In genomic region chr9:31142456-31142855, GRCh38 we compare ENCODE assay signal across 18 cellular contexts.
DNase-seq lines count a peak whose midpoint lies in the region; TF ChIP-seq lines count a peak whose summit lies in the region.
"Had no signal": no experiment of that assay in that cellular context is flagged by ENCODE, and none has a peak within 500 bp of the region (broad histone marks: within the 10 kb centered on the region; RNA-seq: fewer than 3 reads in every experiment).

No MANE protein-coding gene starts in this region.

- H3K4ac ChIP-seq in mesenchymal stem cell (ENCODE audit: low read depth in 1 of 2, low read length in 2 of 2): no peak overlapping the region

- no peaks in the 10 kb centered on the region for H3K27me3 Mint-ChIP-seq in activated CD4-positive, alpha-beta memory T cell treated with anti-CD3 and anti-CD28 coated beads, Interleukin-2, amount 10 ng/mL, durations not matched to agents 7 days and 5 days
- H3K27me3 Mint-ChIP-seq in neural progenitor cell (ENCODE audit: insufficient read depth, low read depth): no peaks in the 10 kb centered on the region
- H3K27me3 Mint-ChIP-seq: B cell; CD4-positive, CD25-positive, alpha-beta regulatory T cell had no signal

- H3K4me3 ChIP-seq in adipocyte (ENCODE audit: low read length) (no peak overlapping the region), mesenchymal stem cell (ENCODE audit: insufficient read depth in 1 of 2, low read depth in 1 of 2, low read length in 2 of 2) (no peak overlapping the region), neural progenitor cell (no peak overlapping the region)
- H3K4me3 ChIP-seq: BLaER1 had no signal

- no peak overlapping the region for H3K27ac Mint-ChIP-seq in activated CD4-positive, alpha-beta memory T cell treated with anti-CD3 and anti-CD28 coated beads, Interleukin-2, amount 10 ng/mL, durations not matched to agents 7 days and 5 days
- H3K27ac Mint-ChIP-seq in neural progenitor cell: no peak overlapping the region
- H3K27ac Mint-ChIP-seq: B cell; CD4-positive, CD25-positive, alpha-beta regulatory T cell; CD8-positive, alpha-beta T cell had no signal

- H3K4me2 ChIP-seq in mesenchymal stem cell (ENCODE audit: low read length, poor library complexity, severe bottlenecking) (no peak overlapping the region), neural progenitor cell (no peak overlapping the region)
- H3K4me2 ChIP-seq: BLaER1 had no signal

- H3K4me1 ChIP-seq in adipocyte (ENCODE audit: control insufficient read depth, insufficient read depth, low read length) (peaks cover 5% of the 10 kb centered on the region), mesenchymal stem cell (ENCODE audit: control insufficient read depth, insufficient read depth, low read depth, low read length) (peaks cover 2% of the 10 kb centered on the region), neural progenitor cell (no peaks in the 10 kb centered on the region)
- H3K4me1 ChIP-seq: BLaER1, Caco-2 had no signal

- no peak overlapping the region for H4K8ac ChIP-seq in mesenchymal stem cell (ENCODE audit: low read length)

- no peaks in the 10 kb centered on the region for H3K9me3 Mint-ChIP-seq in activated CD4-positive, alpha-beta memory T cell treated with anti-CD3 and anti-CD28 coated beads, Interleukin-2, amount 10 ng/mL, durations not matched to agents 7 days and 5 days
- H3K9me3 Mint-ChIP-seq in neural progenitor cell: no peaks in the 10 kb centered on the region
- H3K9me3 Mint-ChIP-seq: CD8-positive, alpha-beta T cell had no signal

- DNase-seq in H4 (ENCODE audit: low spot score) (peak; percentile 77), adipocyte (ENCODE audit: low read depth) (peak; percentile 30), mesenchymal stem cell (peak; percentile 10), KG1 (lab: John Stamatoyannopoulos, UW) (no peak), neural progenitor cell (ENCODE audit: low spot score) (no peak)
- no peak for DNase-seq in activated CD4-positive, alpha-beta memory T cell treated with anti-CD3 and anti-CD28 coated beads, Interleukin-2, amount 10 ng/mL, durations not matched to agents 7 days and 5 days
- DNase-seq: Caco-2; CD4-positive, CD25-positive, alpha-beta regulatory T cell; CD8-positive, alpha-beta T cell; DMS153; DND-41; GOT3; H7; HCEC 1CT had no signal

- no peak overlapping the region for H2BK120ac ChIP-seq in mesenchymal stem cell (ENCODE audit: low read depth, low read length)

- POLR2A ChIA-PET in activated CD4-positive, alpha-beta memory T cell treated with anti-CD3 and anti-CD28 coated beads, Interleukin-2, amount 10 ng/mL, durations not matched to agents 7 days and 5 days (lab: Charles Lee): no interaction called here

- H3K18ac ChIP-seq in mesenchymal stem cell (ENCODE audit: low read depth in 1 of 2, low read length in 2 of 2): no peak overlapping the region

- no peak overlapping the region for H2BK15ac ChIP-seq in mesenchymal stem cell (ENCODE audit: low read depth, poor library complexity, severe bottlenecking)

- H2BK5ac ChIP-seq in mesenchymal stem cell (ENCODE audit: low read depth, low read length, poor library complexity, severe bottlenecking): no peak overlapping the region

- CTCF ChIA-PET in activated CD4-positive, alpha-beta memory T cell treated with anti-CD3 and anti-CD28 coated beads, Interleukin-2, amount 10 ng/mL, durations not matched to agents 7 days and 5 days (lab: Charles Lee): no interaction called here

- H3F3A ChIP-seq in neural progenitor cell (ENCODE audit: low read depth): no peaks in the 10 kb centered on the region

- no peaks in the 10 kb centered on the region for H3K79me2 ChIP-seq in neural progenitor cell (ENCODE audit: low read depth)

- H3K9me3 ChIP-seq in adipocyte (ENCODE audit: control insufficient read depth, low read length) (no peaks in the 10 kb centered on the region), mesenchymal stem cell (ENCODE audit: control insufficient read depth, low read length) (no peaks in the 10 kb centered on the region), neural progenitor cell (ENCODE audit: low read depth) (no peaks in the 10 kb centered on the region)
- H3K9me3 ChIP-seq: BLaER1, Caco-2 had no signal

- no peak overlapping the region for H3K23ac ChIP-seq in mesenchymal stem cell (ENCODE audit: low read length in 2 of 2)

- H3K4me1 Mint-ChIP-seq in activated CD4-positive, alpha-beta memory T cell treated with anti-CD3 and anti-CD28 coated beads, Interleukin-2, amount 10 ng/mL, durations not matched to agents 7 days and 5 days: no peaks in the 10 kb centered on the region
- peaks cover under 1% of the 10 kb centered on the region for H3K4me1 Mint-ChIP-seq in neural progenitor cell

- H3K27me3 ChIP-seq in adipocyte (replicated peaks; ENCODE audit: control insufficient read depth, insufficient read depth, low read length): no peaks in the 10 kb centered on the region
- H3K27me3 ChIP-seq in mesenchymal stem cell (ENCODE audit: control insufficient read depth in 1 of 2, insufficient read depth in 1 of 2, low read length in 2 of 2): no peaks in the 10 kb centered on the region
- H3K27me3 ChIP-seq in neural progenitor cell: no peaks in the 10 kb centered on the region
- H3K27me3 ChIP-seq: BLaER1 had no signal

- no peak overlapping the region for H2AFZ ChIP-seq in mesenchymal stem cell (ENCODE audit: low read depth, low read length)
- no peak overlapping the region for H2AFZ ChIP-seq in neural progenitor cell (replicated peaks)

- no peaks in the 10 kb centered on the region for H3K36me3 Mint-ChIP-seq in activated CD4-positive, alpha-beta memory T cell treated with anti-CD3 and anti-CD28 coated beads, Interleukin-2, amount 10 ng/mL, durations not matched to agents 7 days and 5 days (ENCODE audit: low read depth)
- H3K36me3 Mint-ChIP-seq in neural progenitor cell: no peaks in the 10 kb centered on the region
- H3K36me3 Mint-ChIP-seq: CD4-positive, CD25-positive, alpha-beta regulatory T cell; CD8-positive, alpha-beta T cell had no signal

- H3K9ac ChIP-seq in adipocyte (ENCODE audit: low read length) (no peak overlapping the region), mesenchymal stem cell (ENCODE audit: low read length) (no peak overlapping the region), neural progenitor cell (no peak overlapping the region)
- H3K9ac ChIP-seq: BLaER1 had no signal

- H3K79me1 ChIP-seq in mesenchymal stem cell (replicated peaks; ENCODE audit: low read length, poor library complexity, severe bottlenecking): no peaks in the 10 kb centered on the region

- H3K4me3 Mint-ChIP-seq in activated CD4-positive, alpha-beta memory T cell treated with anti-CD3 and anti-CD28 coated beads, Interleukin-2, amount 10 ng/mL, durations not matched to agents 7 days and 5 days: no peak overlapping the region
- no peak overlapping the region for H3K4me3 Mint-ChIP-seq in neural progenitor cell
- H3K4me3 Mint-ChIP-seq: B cell; CD4-positive, CD25-positive, alpha-beta regulatory T cell; CD8-positive, alpha-beta T cell had no signal

- H2AK5ac ChIP-seq in mesenchymal stem cell (ENCODE audit: low read length, severe bottlenecking): no peak overlapping the region

- H3K14ac ChIP-seq in mesenchymal stem cell (ENCODE audit: low read length in 2 of 2): no peak overlapping the region

- H3K36me3 ChIP-seq in adipocyte (ENCODE audit: control insufficient read depth, insufficient read depth, low read length, severe bottlenecking) (no peaks in the 10 kb centered on the region), mesenchymal stem cell (ENCODE audit: control insufficient read depth in 1 of 2, insufficient read depth in 2 of 2, low read depth in 1 of 2, low read length in 2 of 2) (no peaks in the 10 kb centered on the region), neural progenitor cell (no peaks in the 10 kb centered on the region)
- H3K36me3 ChIP-seq: BLaER1 had no signal

- no peaks in the 10 kb centered on the region for H4K20me1 ChIP-seq in neural progenitor cell (ENCODE audit: low read depth)
- H4K20me1 ChIP-seq: BLaER1 had no signal

- H3K27ac ChIP-seq in mesenchymal stem cell (ENCODE audit: low read length, poor library complexity, severe bottlenecking) (no peak overlapping the region), neural progenitor cell (no peak overlapping the region)
- H3K27ac ChIP-seq: 22Rv1, BLaER1, C4-2B had no signal

- H2BK12ac ChIP-seq in mesenchymal stem cell (ENCODE audit: low read length in 2 of 2): no peak overlapping the region

- no peak for TF ChIP-seq CTCF in neural progenitor cell (IDR thresholded peaks at IDR 0.05)

- H4K91ac ChIP-seq in mesenchymal stem cell (ENCODE audit: low read length): no peak overlapping the region

- WGBS in mesenchymal stem cell: 95% methylated on average over 1 of the region's 3 CpGs

Comparison
In these comparisons a context has a peak if more than half of its experiments do, and no peak if none do; other contexts are left out.
1. DNase-seq: peak in H4 (single experiment), adipocyte (single experiment) and mesenchymal stem cell (single experiment); none in KG1 (single experiment), activated CD4-positive, alpha-beta memory T cell treated with anti-CD3 and anti-CD28 coated beads, Interleukin-2, amount 10 ng/mL, durations not matched to agents 7 days and 5 days (single experiment) and neural progenitor cell (single experiment).